ENCODE assay signal across 9 cellular contexts in genomic region chr12:26121323-26121740, GRCh38. TPM values are rescaled to one million over a fixed set of nuclear protein-coding genes. Genes with fewer than 3 reads are reported as not detected.
DNase-seq lines count a peak whose midpoint lies in the region; ATAC-seq and TF ChIP-seq lines count a peak whose summit lies in the region.
"Had no signal": no experiment of that assay in that cellular context is flagged by ENCODE, and none has a peak within 500 bp of the region (broad histone marks: within the 10 kb centered on the region; RNA-seq: fewer than 3 reads in every experiment).

No MANE protein-coding gene starts in this region.

- no peaks in the 10 kb centered on the region for H3K36me3 ChIP-seq in right atrium auricular region
- H3K36me3 ChIP-seq in mucosa of stomach (ENCODE audit: control insufficient read depth, insufficient read depth, low read length), result no peaks in the 10 kb centered on the region
- H3K36me3 ChIP-seq in uterus, result no peaks in the 10 kb centered on the region

- peaks cover 92% of the 10 kb centered on the region for H3K27me3 Mint-ChIP-seq in brain

- H3K9ac ChIP-seq in mucosa of stomach (ENCODE audit: low read length), result peak overlapping the region; percentile 55

- peak overlapping the region; percentile 60 to 67 for H3K4me3 ChIP-seq in right atrium auricular region
- H3K4me3 ChIP-seq in mucosa of stomach (ENCODE audit: low read length), result no peak overlapping the region
- H3K4me3 ChIP-seq in uterus, result peak overlapping the region in 1 of 2 donors; percentile 52

- intact Hi-C loops in left ventricle myocardium superior (cut with micrococcal nuclease), result no loop called here
- intact Hi-C loops in uterus (cut with DNase I; ENCODE audit: low total_unique reads), result no loop called here

- H3K9me3 Mint-ChIP-seq in brain, result peaks cover 0 to 3% (median 0%) of the 10 kb centered on the region in 5 experiments

- peak overlapping the region; percentile 75 to 90 (median 80) for H3K4me3 Mint-ChIP-seq in brain

- no peak for TF ChIP-seq POLR2A in uterus (IDR thresholded peaks at IDR 0.05)

- H3K27ac Mint-ChIP-seq in brain, result peak overlapping the region in 3 of 5 experiments; percentile 36 to 95 (median 86)

- H3K36me3 Mint-ChIP-seq in brain, result peaks cover 5% of the 10 kb centered on the region

- peaks cover 60% of the 10 kb centered on the region for H3K4me1 Mint-ChIP-seq in brain

- TF ChIP-seq CTCF in right atrium auricular region (IDR thresholded peaks at IDR 0.05) (no peak), brain (conservative IDR thresholded peaks at IDR 0.05) (no peak), uterus (IDR thresholded peaks at IDR 0.05) (no peak)

- H3K4me1 ChIP-seq in right atrium auricular region (peaks cover 0 to 64% of the 10 kb centered on the region in 2 donors), mucosa of stomach (ENCODE audit: control insufficient read depth, insufficient read depth, low read length) (peaks cover 42% of the 10 kb centered on the region), uterus (peaks cover 0 to 8% of the 10 kb centered on the region in 2 donors)

- H3K9me3 ChIP-seq in right atrium auricular region (no peaks in the 10 kb centered on the region), mucosa of stomach (ENCODE audit: control insufficient read depth, low read length) (no peaks in the 10 kb centered on the region), uterus (no peaks in the 10 kb centered on the region)

- H3K27me3 ChIP-seq in right atrium auricular region, result no peaks in the 10 kb centered on the region
- H3K27me3 ChIP-seq in mucosa of stomach (ENCODE audit: control insufficient read depth, insufficient read depth, low read length), result peaks cover 46% of the 10 kb centered on the region
- H3K27me3 ChIP-seq in uterus, result no peaks in the 10 kb centered on the region

- no peak for DNase-seq in right atrium auricular region (ENCODE audit: low spot score)
- DNase-seq in left ventricle myocardium superior, result no peak
- no peak for DNase-seq in uterus
- no peak for DNase-seq in RKO (ENCODE audit: low spot score)
- no peak for DNase-seq in T1000 (lab: John Stamatoyannopoulos, UW)
- DNase-seq: NCI-H1930 had no signal

- H3K27ac ChIP-seq in right atrium auricular region (peak overlapping the region; percentile 97), uterus (peak overlapping the region; percentile 96 to 97)

- ATAC-seq in left ventricle myocardium superior, result no peak
- no peak for ATAC-seq in GM19397 (IDR thresholded peaks at IDR 0.05; ENCODE audit: unreplicated experiment)

RNA-seq across cellular contexts. Expression of gene BHLHE41, which starts 3.5 kb away (rescaled TPM):
- total RNA-seq in right atrium auricular region (10 to 100 TPM; 13.4 to 15.0 TPM), left ventricle myocardium superior (35.9 TPM), uterus (10 to 100 TPM in 1 of 4 donors, 1 to 10 TPM in 3; 2.1 to 31.2 (median 5.0) TPM)
- polyA plus RNA-seq in brain (ENCODE audit: insufficient read depth, low read depth, low replicate concordance), result 24.7 TPM
